8 cellular contexts compared by ENCODE assay signal in the genomic region with DNA sequence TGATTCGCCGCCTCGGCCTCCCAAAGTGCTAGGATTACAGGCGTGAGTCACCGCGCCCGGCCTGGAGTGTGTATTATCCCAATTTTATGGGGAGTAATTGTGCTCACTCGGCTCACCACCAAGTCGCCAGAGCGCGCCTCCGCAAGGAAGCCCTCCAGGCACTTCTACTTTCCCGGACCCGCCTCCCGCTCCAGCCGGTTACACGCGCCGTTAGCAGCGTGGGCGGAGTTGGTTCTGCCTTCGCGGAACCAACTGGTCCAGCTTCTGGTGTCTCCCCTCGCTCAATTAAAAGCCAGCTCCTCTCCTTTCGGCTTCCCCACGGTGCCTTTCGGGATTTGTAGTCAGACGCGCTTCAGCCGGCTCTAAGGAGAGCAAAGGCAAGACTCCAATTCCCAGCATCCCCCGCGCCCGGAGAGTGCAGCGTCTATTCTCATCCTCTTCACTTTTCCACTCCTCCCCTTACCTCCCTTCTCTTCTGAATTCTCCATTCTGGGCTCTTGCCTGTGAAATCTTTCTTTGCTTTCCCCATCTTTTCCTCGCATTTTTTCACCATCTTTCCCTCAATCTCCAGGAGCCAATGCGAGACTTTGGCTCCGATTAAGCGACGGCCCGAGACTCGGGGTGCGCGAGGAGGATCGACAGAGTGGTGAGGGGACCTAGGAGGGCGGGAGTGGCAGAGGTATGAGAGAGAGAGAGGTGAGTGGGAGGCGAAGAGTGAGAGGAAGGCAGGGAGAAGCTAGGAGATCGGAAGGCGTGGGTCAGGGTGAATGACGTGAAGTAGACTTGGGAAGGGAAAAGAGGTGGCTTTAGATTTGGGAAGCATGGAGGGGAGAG. TPM values are rescaled to one million over a fixed set of nuclear protein-coding genes. Genes with fewer than 3 reads are reported as not detected.
DNase-seq lines count a peak whose midpoint lies in the region; ATAC-seq, FAIRE-seq and TF ChIP-seq lines count a peak whose summit lies in the region.

A gene (plus strand): TSS at position 450 of the 834 bp plus-strand sequence.

- ATAC-seq in HG02938 (IDR thresholded peaks at IDR 0.05; ENCODE audit: unreplicated experiment), result peak; percentile 91

- H3K4me1 ChIP-seq in left ventricle myocardium inferior (peaks cover 16% of the 10 kb centered on the region), prostate gland (replicated peaks) (peaks cover 7% of the 10 kb centered on the region)

- no peaks in the 10 kb centered on the region for H3K9me3 ChIP-seq in left ventricle myocardium inferior (replicated peaks)
- no peaks in the 10 kb centered on the region for H3K9me3 ChIP-seq in prostate gland

- TF ChIP-seq POLR2A in GM15510 (IDR thresholded peaks at IDR 0.05; ENCODE audit: borderline replicate concordance, extremely low read depth, insufficient read length), result peak; percentile 60
- TF ChIP-seq POLR2A in prostate gland (IDR thresholded peaks at IDR 0.05), result peak; percentile 23

- peaks cover 23% of the 10 kb centered on the region for H3K36me3 ChIP-seq in left ventricle myocardium inferior
- H3K36me3 ChIP-seq in prostate gland, result no peaks in the 10 kb centered on the region

- TF ChIP-seq CTCF in left ventricle myocardium inferior (IDR thresholded peaks at IDR 0.05; ENCODE audit: borderline replicate concordance), result no peak
- TF ChIP-seq CTCF in prostate gland (IDR thresholded peaks at IDR 0.05), result no peak

- intact Hi-C loops in left ventricle myocardium inferior (cut with micrococcal nuclease), result no loop called here
- intact Hi-C loops in prostate gland (cut with DNase I), result no loop called here

- H3K4me3 ChIP-seq in left ventricle myocardium inferior, result peak within 1 kb of the TSS; percentile 92
- H3K4me3 ChIP-seq in prostate gland, result peak within 1 kb of the TSS; percentile 69

- no peaks in the 10 kb centered on the region for H3K27me3 ChIP-seq in left ventricle myocardium inferior (ENCODE audit: low read depth)
- H3K27me3 ChIP-seq in prostate gland (replicated peaks; ENCODE audit: insufficient read depth), result no peaks in the 10 kb centered on the region

- DNase-seq in NCI-H187 (lab: John Stamatoyannopoulos, UW) (peak; percentile 89 to 96), T-helper 2 cell (peak; percentile 79 to 98 (median 91)), left ventricle myocardium inferior (peak; percentile 97), prostate gland (ENCODE audit: low spot score) (peak; percentile 95), urothelium cell line (ENCODE audit: low spot score) (peak; percentile 95)

- peak within 1 kb of the TSS; percentile 84 for H3K27ac ChIP-seq in angular gyrus (ENCODE audit: low read depth, low read length)
- H3K27ac ChIP-seq in left ventricle myocardium inferior (replicated peaks), result peak within 1 kb of the TSS; percentile 70
- H3K27ac ChIP-seq in prostate gland, result peak within 1 kb of the TSS; percentile 33 to 61

- FAIRE-seq in urothelium cell line (lab: Jason Lieb, UNC), result no peak

- 1% methylated on average over 49 of the region's 49 CpGs for WGBS in prostate gland

RNA-seq across cellular contexts. Expression of the gene that starts here (rescaled TPM):
- total RNA-seq in left ventricle myocardium inferior (23.0 TPM), prostate gland (10 to 100 TPM; 19.0 to 26.2 TPM)

Comparison
In these comparisons a context has a peak if more than half of its experiments do, and no peak if none do; other contexts are left out.
1. Peak in every context shown above with its lines: DNase-seq, ATAC-seq, H3K4me3 ChIP-seq and H3K27ac ChIP-seq.